Comparison of ENCODE assay signal across 13 cellular contexts in genomic region chr5:131256507-131256823, GRCh38. TPM values are rescaled to one million over a fixed set of nuclear protein-coding genes. Genes with fewer than 3 reads are reported as not detected.
A peak's percentile ranks its signal among the peaks of the same experiment; 100 is the strongest.
DNase-seq lines count a peak whose midpoint lies in the region; ATAC-seq and TF ChIP-seq lines count a peak whose summit lies in the region.
"Had no signal": no experiment of that assay in that cellular context is flagged by ENCODE, and none has a peak within 500 bp of the region (broad histone marks: within the 10 kb centered on the region; RNA-seq: fewer than 3 reads in every experiment).

No MANE protein-coding gene starts in this region.

- H3K27me3 Mint-ChIP-seq in activated CD4-positive, alpha-beta T cell treated with anti-CD3 and anti-CD28 coated beads for 36 hours, result no peaks in the 10 kb centered on the region

- peaks cover 4% of the 10 kb centered on the region; the same call in 1 of the 2 replicates for H3F3A ChIP-seq in OCI-LY1 (ENCODE audit: insufficient read depth, low read length)

- no peaks in the 10 kb centered on the region for H3K79me2 ChIP-seq in OCI-LY1 (ENCODE audit: insufficient read depth, low read length)

- no peak for TF ChIP-seq EP300 in tibial nerve (IDR thresholded peaks at IDR 0.05)

- H3K9me2 ChIP-seq in OCI-LY1 (ENCODE audit: low read depth, low read length), result no peaks in the 10 kb centered on the region
- H3K9me2 ChIP-seq: SK-N-SH had no signal

- H3K4me3 ChIP-seq in OCI-LY1 (ENCODE audit: low read depth, low read length, poor library complexity, severe bottlenecking) (no peak overlapping the region), colonic mucosa (no peak overlapping the region), tibial nerve (no peak overlapping the region)
- H3K4me3 ChIP-seq: right atrium auricular region had no signal

- H3K27ac ChIP-seq in OCI-LY1 (ENCODE audit: low read depth, low read length, poor library complexity, severe bottlenecking) (peak overlapping the region; percentile 85), colonic mucosa (peak overlapping the region; percentile 44), tibial nerve (peak overlapping the region in 2 of 4 donors; percentile 1 to 66)
- H3K27ac ChIP-seq: right atrium auricular region had no signal

- CTCF ChIA-PET in activated CD4-positive, alpha-beta T cell treated with anti-CD3 and anti-CD28 coated beads for 36 hours (lab: Charles Lee), result interaction anchor here (1.0 to 1.3 kb wide), 4 partner anchors 9 to 126 kb away, joined by 3 to 6 read pairs (median 5); partner anchors contain the start of gene HINT1

- no peak overlapping the region for H2AFZ ChIP-seq in OCI-LY1 (ENCODE audit: low read length)

- H3K4me1 Mint-ChIP-seq in activated CD4-positive, alpha-beta T cell treated with anti-CD3 and anti-CD28 coated beads for 36 hours, result peaks cover 75% of the 10 kb centered on the region
- H3K4me1 Mint-ChIP-seq in stimulated activated effector memory CD8-positive, alpha-beta T cell treated with anti-CD3 and anti-CD28 coated beads, Interleukin-12 subunit alpha, Interleukin-12 subunit beta, amount 100 ng/mL, for 72 hours, result peaks cover 55% of the 10 kb centered on the region

- no peak for DNase-seq in activated CD4-positive, alpha-beta T cell treated with anti-CD3 and anti-CD28 coated beads for 36 hours
- DNase-seq in activated CD4-positive, alpha-beta T cell treated with anti-CD3 and anti-CD28 coated beads for 48 hours, result no peak
- DNase-seq in colonic mucosa, result no peak
- DNase-seq in stimulated activated effector memory CD8-positive, alpha-beta T cell treated with anti-CD3 and anti-CD28 coated beads, Interleukin-12 subunit alpha, Interleukin-12 subunit beta, amount 100 ng/mL, for 72 hours (ENCODE audit: low spot score in 2 of 2), result no peak
- DNase-seq in EL, result no peak
- no peak for DNase-seq in tibial nerve (ENCODE audit: low spot score in 2 of 2)
- DNase-seq: glutamatergic neuron, NCI-H1092, NCI-H226, SK-N-SH had no signal

- peak overlapping the region; percentile 54 for H3K4me3 Mint-ChIP-seq in activated CD4-positive, alpha-beta T cell treated with anti-CD3 and anti-CD28 coated beads for 36 hours
- peak overlapping the region; percentile 65 for H3K4me3 Mint-ChIP-seq in stimulated activated effector memory CD8-positive, alpha-beta T cell treated with anti-CD3 and anti-CD28 coated beads, Interleukin-12 subunit alpha, Interleukin-12 subunit beta, amount 100 ng/mL, for 72 hours

- H3K4me1 ChIP-seq in OCI-LY1 (ENCODE audit: insufficient read depth, low read length, severe bottlenecking), result peaks cover 78% of the 10 kb centered on the region
- H3K4me1 ChIP-seq in colonic mucosa, result no peaks in the 10 kb centered on the region
- peaks cover 0 to 16% (median 5%) of the 10 kb centered on the region in 4 donors for H3K4me1 ChIP-seq in tibial nerve

- H3K27ac Mint-ChIP-seq in activated CD4-positive, alpha-beta T cell treated with anti-CD3 and anti-CD28 coated beads for 36 hours, result peak overlapping the region; percentile 97
- peak overlapping the region; percentile 82 for H3K27ac Mint-ChIP-seq in stimulated activated effector memory CD8-positive, alpha-beta T cell treated with anti-CD3 and anti-CD28 coated beads, Interleukin-12 subunit alpha, Interleukin-12 subunit beta, amount 100 ng/mL, for 72 hours

- no peak for TF ChIP-seq CTCF in OCI-LY1 (IDR thresholded peaks at IDR 0.05; ENCODE audit: low read length)
- TF ChIP-seq CTCF in colonic mucosa (IDR thresholded peaks at IDR 0.05), result no peak
- TF ChIP-seq CTCF in tibial nerve (IDR thresholded peaks at IDR 0.05), result no peak

- intact Hi-C loops in activated CD4-positive, alpha-beta T cell treated with anti-CD3 and anti-CD28 coated beads for 36 hours (cut with DNase I, micrococcal nuclease), result loop anchor here (10.0 kb wide), 2 partner anchors 278 to 768 kb away; no protein-coding TSS in a partner anchor
- intact Hi-C loops in colonic mucosa (cut with DNase I), result no loop called here

- POLR2A ChIA-PET in activated CD4-positive, alpha-beta T cell treated with anti-CD3 and anti-CD28 coated beads for 36 hours (lab: Charles Lee), result interaction anchor here (1.5 kb wide), 1 partner anchor 126 kb away, joined by 4 read pairs; no protein-coding TSS in a partner anchor

- H3K9ac ChIP-seq in OCI-LY1 (ENCODE audit: low read length) (peak overlapping the region; percentile 6; the same call in 1 of the 2 replicates), colonic mucosa (ENCODE audit: low read depth in 2 of 2, low read length in 2 of 2) (no peak overlapping the region)
- H3K9ac ChIP-seq: SK-N-SH had no signal

- TF ChIP-seq POLR2A in tibial nerve (IDR thresholded peaks at IDR 0.05), result no peak

- WGBS in tibial nerve, 2 donors, result 73 to 79% methylated on average over 2 of the region's 2 CpGs

- ATAC-seq in activated CD4-positive, alpha-beta T cell treated with anti-CD3 and anti-CD28 coated beads for 36 hours, result no peak
- no peak for ATAC-seq in stimulated activated effector memory CD8-positive, alpha-beta T cell treated with anti-CD3 and anti-CD28 coated beads, Interleukin-12 subunit alpha, Interleukin-12 subunit beta, amount 100 ng/mL, for 72 hours
- no peak for ATAC-seq in HG03025 (IDR thresholded peaks at IDR 0.05; ENCODE audit: low FRiP score, unreplicated experiment)

- peaks cover 25% of the 10 kb centered on the region for H3K36me3 Mint-ChIP-seq in activated CD4-positive, alpha-beta T cell treated with anti-CD3 and anti-CD28 coated beads for 36 hours (ENCODE audit: low read depth)
- peaks cover 16% of the 10 kb centered on the region for H3K36me3 Mint-ChIP-seq in stimulated activated effector memory CD8-positive, alpha-beta T cell treated with anti-CD3 and anti-CD28 coated beads, Interleukin-12 subunit alpha, Interleukin-12 subunit beta, amount 100 ng/mL, for 72 hours

- no peaks in the 10 kb centered on the region for H3K9me3 ChIP-seq in OCI-LY1 (ENCODE audit: low read length)
- no peaks in the 10 kb centered on the region for H3K9me3 ChIP-seq in colonic mucosa
- H3K9me3 ChIP-seq in tibial nerve, result no peaks in the 10 kb centered on the region
- H3K9me3 ChIP-seq: right atrium auricular region, SK-N-SH had no signal

- H3K27me3 ChIP-seq in OCI-LY1 (ENCODE audit: insufficient read depth, low read length) (no peaks in the 10 kb centered on the region), colonic mucosa (no peaks in the 10 kb centered on the region), tibial nerve (no peaks in the 10 kb centered on the region)
- H3K27me3 ChIP-seq: right atrium auricular region had no signal

- no peaks in the 10 kb centered on the region for H3K9me3 Mint-ChIP-seq in activated CD4-positive, alpha-beta T cell treated with anti-CD3 and anti-CD28 coated beads for 36 hours (ENCODE audit: low read depth)
- H3K9me3 Mint-ChIP-seq in stimulated activated effector memory CD8-positive, alpha-beta T cell treated with anti-CD3 and anti-CD28 coated beads, Interleukin-12 subunit alpha, Interleukin-12 subunit beta, amount 100 ng/mL, for 72 hours, result no peaks in the 10 kb centered on the region

- H4K20me1 ChIP-seq in OCI-LY1 (ENCODE audit: insufficient read depth, low read length), result no peaks in the 10 kb centered on the region

- H3K36me3 ChIP-seq in OCI-LY1 (ENCODE audit: insufficient read depth, low read length), result peaks cover 40% of the 10 kb centered on the region
- H3K36me3 ChIP-seq in colonic mucosa, result no peaks in the 10 kb centered on the region
- H3K36me3 ChIP-seq in tibial nerve, result no peaks in the 10 kb centered on the region
- H3K36me3 ChIP-seq: right atrium auricular region had no signal

- H3K4me2 ChIP-seq in OCI-LY1 (ENCODE audit: low read length), result peak overlapping the region; percentile 39
- H3K4me2 ChIP-seq: SK-N-SH had no signal

RNA-seq across cellular contexts. Expression of gene CDC42SE2, which starts 7.4 kb away (rescaled TPM):
- total RNA-seq in activated CD4-positive, alpha-beta T cell treated with anti-CD3 and anti-CD28 coated beads for 36 hours, result 10 to 100 TPM; 68.3 to 99.6 TPM
- total RNA-seq in colonic mucosa, result 100 to 1,000 TPM in 1 of 2 donors, 10 to 100 TPM in 1; 74.2 to 110 TPM
- 10 to 100 TPM; 23.1 to 31.8 (median 28.0) TPM for total RNA-seq in tibial nerve
